22 cellular contexts compared by ENCODE assay signal in genomic region chr4:2458546-2459491, GRCh38. TPM values are rescaled to one million over a fixed set of nuclear protein-coding genes. Genes with fewer than 3 reads are reported as not detected.
"Had no signal": no experiment of that assay in that cellular context is flagged by ENCODE, and none has a peak within 500 bp of the region (broad histone marks: within the 10 kb centered on the region; RNA-seq: fewer than 3 reads in every experiment).

No MANE protein-coding gene starts in this region.

- H3K9me3 Mint-ChIP-seq: activated CD4-positive, alpha-beta T cell treated with anti-CD3 and anti-CD28 coated beads, Interleukin-2, amount 10 ng/mL, durations not matched to agents 24 days and 14 days; memory B cell; naive thymus-derived CD4-positive, alpha-beta T cell had no signal

- H3K36me3 Mint-ChIP-seq: activated naive CD8-positive, alpha-beta T cell; memory B cell; naive thymus-derived CD4-positive, alpha-beta T cell had no signal

- H3K27ac ChIP-seq: hepatocyte, left ventricle myocardium inferior, tibial nerve had no signal

- H3K36me3 ChIP-seq: left ventricle myocardium inferior, tibial nerve had no signal

- H3K4me2 ChIP-seq: hepatocyte had no signal

- H3K79me2 ChIP-seq: hepatocyte had no signal

- H3K27me3 Mint-ChIP-seq: activated naive CD8-positive, alpha-beta T cell had no signal

- DNase-seq: activated CD4-positive, alpha-beta T cell treated with anti-CD3 and anti-CD28 coated beads, Interleukin-2, amount 10 ng/mL, durations not matched to agents 24 days and 14 days; activated CD4-positive, CD25-positive, alpha-beta regulatory T cell; activated CD8-positive, alpha-beta memory T cell treated with anti-CD3 and anti-CD28 coated beads, Interleukin-2, amount 50 U/mL, for 48 hours; activated CD8-positive, alpha-beta T cell treated with anti-CD3 and anti-CD28 coated beads, Interleukin-2, amount 10 ng/mL, durations not matched to agents 7 days and 5 days; activated gamma-delta T cell treated with Interleukin-2 at 50 U/mL for 16 hours; amniotic stem cell; erythroblast; left ventricle myocardium inferior; naive thymus-derived CD4-positive, alpha-beta T cell; stimulated activated CD4-positive, alpha-beta T cell treated with anti-CD3 and anti-CD28 coated beads, Interleukin-15, amount 100 ng/mL, for 24 hours; stimulated activated CD4-positive, alpha-beta T cell treated with anti-CD3 and anti-CD28 coated beads, Interleukin-4, amount 100 ng/mL, for 1 hour; stimulated activated naive CD4-positive, alpha-beta T cell had no signal

- H3K27ac Mint-ChIP-seq: activated CD4-positive, alpha-beta T cell treated with anti-CD3 and anti-CD28 coated beads, Interleukin-2, amount 10 ng/mL, durations not matched to agents 24 days and 14 days; activated CD8-positive, alpha-beta T cell treated with anti-CD3 and anti-CD28 coated beads, Interleukin-2, amount 10 ng/mL, durations not matched to agents 7 days and 5 days; activated naive CD8-positive, alpha-beta T cell; memory B cell had no signal

- H3K9me3 ChIP-seq: left ventricle myocardium inferior, mucosa of descending colon, tibial nerve had no signal

- H3K4me3 Mint-ChIP-seq: activated CD4-positive, alpha-beta T cell treated with anti-CD3 and anti-CD28 coated beads, Interleukin-2, amount 10 ng/mL, durations not matched to agents 24 days and 14 days; activated CD8-positive, alpha-beta T cell treated with anti-CD3 and anti-CD28 coated beads, Interleukin-2, amount 10 ng/mL, durations not matched to agents 7 days and 5 days; activated naive CD8-positive, alpha-beta T cell; memory B cell had no signal

- H3K27me3 ChIP-seq: hepatocyte, tibial nerve had no signal

- H3K4me3 ChIP-seq: hepatocyte, left ventricle myocardium inferior, mucosa of descending colon, tibial nerve had no signal

- ATAC-seq: activated CD8-positive, alpha-beta T cell treated with anti-CD3 and anti-CD28 coated beads, Interleukin-2, amount 10 ng/mL, durations not matched to agents 7 days and 5 days; mucosa of descending colon; naive thymus-derived CD4-positive, alpha-beta T cell had no signal

- H2AFZ ChIP-seq: hepatocyte had no signal

RNA-seq across cellular contexts. Expression of gene CFAP99, which starts 40.1 kb away (rescaled TPM):
- total RNA-seq: activated CD4-positive, alpha-beta T cell treated with anti-CD3 and anti-CD28 coated beads, Interleukin-2, amount 10 ng/mL, durations not matched to agents 24 days and 14 days; activated CD8-positive, alpha-beta T cell treated with anti-CD3 and anti-CD28 coated beads, Interleukin-2, amount 10 ng/mL, durations not matched to agents 7 days and 5 days; cardiac septum; glomerular endothelial cell; hepatocyte; kidney epithelial cell; left ventricle myocardium inferior; skeletal muscle tissue; subcutaneous adipose tissue; tibial nerve had no signal
- polyA plus RNA-seq: hepatocyte; naive thymus-derived CD4-positive, alpha-beta T cell had no signal
